In the genomic region with DNA sequence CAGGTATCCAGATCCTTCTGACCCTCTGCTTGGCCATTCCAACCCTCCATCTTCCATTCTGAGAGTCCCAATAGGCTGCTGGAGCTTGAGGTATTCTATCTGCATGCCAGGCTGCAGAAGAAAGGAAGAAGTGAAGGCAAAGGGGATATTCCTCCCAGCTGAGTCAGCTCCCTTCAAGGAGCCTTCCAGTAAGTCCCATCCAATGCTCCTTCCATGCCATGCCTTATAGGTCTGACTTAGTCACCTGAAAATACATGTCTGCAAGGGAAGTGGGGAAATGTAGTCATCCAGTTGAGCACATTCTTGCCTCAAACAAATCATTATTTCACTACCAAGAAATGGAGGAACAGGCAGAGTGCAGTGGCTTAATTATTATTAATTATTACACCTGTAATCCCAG, we compare ENCODE assay signal across 35 cellular contexts.
"Had no signal": no experiment of that assay in that cellular context is flagged by ENCODE, and none has a peak within 500 bp of the region (broad histone marks: within the 10 kb centered on the region; RNA-seq: fewer than 3 reads in every experiment).

No MANE protein-coding gene starts in this region.

- H3K27me3 Mint-ChIP-seq: activated B cell treated with CpG ODN at 0.5 μM for 24 hours; activated CD4-positive, alpha-beta memory T cell treated with anti-CD3 and anti-CD28 coated beads, Interleukin-2, amount 10 ng/mL, durations not matched to agents 7 days and 5 days; activated CD4-positive, alpha-beta T cell treated with anti-CD3 and anti-CD28 coated beads, Interleukin-2, amount 10 ng/mL, durations not matched to agents 7 days and 5 days; activated naive CD8-positive, alpha-beta T cell treated with anti-CD3 and anti-CD28 coated beads for 36 hours; activated naive CD8-positive, alpha-beta T cell treated with anti-CD3 and anti-CD28 coated beads, Interleukin-2, amount 50 U/mL, for 24 hours; activated T-cell treated with anti-CD3 and anti-CD28 coated beads, Interleukin-2, amount 50 U/mL, for 24 hours; activated T-helper 17 cell treated with anti-CD3 and anti-CD28 coated beads, Interleukin-2, amount 50 U/mL, for 72 hours; T-cell had no signal

- H3K27ac ChIP-seq: adrenal gland, body of pancreas, cardiac muscle cell, colonic mucosa, WERI-Rb-1 had no signal

- H3K36me3 Mint-ChIP-seq: activated naive CD8-positive, alpha-beta T cell treated with anti-CD3 and anti-CD28 coated beads for 36 hours; T-cell had no signal

- H3K4me1 ChIP-seq: adrenal gland, body of pancreas, colonic mucosa had no signal

- ATAC-seq: activated CD4-positive, CD25-positive, alpha-beta regulatory T cell treated with anti-CD3 and anti-CD28 coated beads, Interleukin-2, amount 50 U/mL, for 24 hours; activated naive CD8-positive, alpha-beta T cell treated with anti-CD3 and anti-CD28 coated beads, Interleukin-2, amount 50 U/mL, for 24 hours; activated T-cell treated with anti-CD3 and anti-CD28 coated beads, Interleukin-2, amount 50 U/mL, for 72 hours; activated T-helper 17 cell treated with anti-CD3 and anti-CD28 coated beads, Interleukin-2, amount 50 U/mL, for 72 hours; body of pancreas; esophagus mucosa; T-cell had no signal

- H3K36me3 ChIP-seq: adrenal gland, cardiac muscle cell, colonic mucosa, WERI-Rb-1 had no signal

- H3K27me3 ChIP-seq: adrenal gland, body of pancreas, cardiac muscle cell, colonic mucosa had no signal

- H3K27ac Mint-ChIP-seq: activated B cell treated with CpG ODN at 0.5 μM for 24 hours; activated CD4-positive, alpha-beta memory T cell treated with anti-CD3 and anti-CD28 coated beads, Interleukin-2, amount 10 ng/mL, durations not matched to agents 7 days and 5 days; activated CD4-positive, alpha-beta T cell treated with anti-CD3 and anti-CD28 coated beads, Interleukin-2, amount 10 ng/mL, durations not matched to agents 7 days and 5 days; activated naive CD8-positive, alpha-beta T cell treated with anti-CD3 and anti-CD28 coated beads for 36 hours; activated naive CD8-positive, alpha-beta T cell treated with anti-CD3 and anti-CD28 coated beads, Interleukin-2, amount 50 U/mL, for 24 hours; activated T-cell treated with anti-CD3 and anti-CD28 coated beads, Interleukin-2, amount 50 U/mL, for 24 hours; activated T-cell treated with anti-CD3 and anti-CD28 coated beads, Interleukin-2, amount 50 U/mL, for 72 hours; activated T-helper 17 cell treated with anti-CD3 and anti-CD28 coated beads, Interleukin-2, amount 50 U/mL, for 72 hours; endodermal cell; T-cell; T-helper 1 cell treated with Interleukin-12 subunit alpha and Interleukin-12 subunit beta and Interleukin-4 antibody, amounts not matched to agents 30 μg/mL and 1 μg/mL, for 36 hours had no signal

- H3K4me3 Mint-ChIP-seq: activated B cell treated with CpG ODN at 0.5 μM for 24 hours; activated CD4-positive, alpha-beta memory T cell treated with anti-CD3 and anti-CD28 coated beads, Interleukin-2, amount 10 ng/mL, durations not matched to agents 7 days and 5 days; activated CD4-positive, alpha-beta T cell treated with anti-CD3 and anti-CD28 coated beads, Interleukin-2, amount 10 ng/mL, durations not matched to agents 7 days and 5 days; activated naive CD8-positive, alpha-beta T cell treated with anti-CD3 and anti-CD28 coated beads for 36 hours; activated naive CD8-positive, alpha-beta T cell treated with anti-CD3 and anti-CD28 coated beads, Interleukin-2, amount 50 U/mL, for 24 hours; activated T-cell treated with anti-CD3 and anti-CD28 coated beads, Interleukin-2, amount 50 U/mL, for 24 hours; activated T-cell treated with anti-CD3 and anti-CD28 coated beads, Interleukin-2, amount 50 U/mL, for 72 hours; activated T-helper 17 cell treated with anti-CD3 and anti-CD28 coated beads, Interleukin-2, amount 50 U/mL, for 72 hours; endodermal cell; T-cell; T-helper 1 cell treated with Interleukin-12 subunit alpha and Interleukin-12 subunit beta and Interleukin-4 antibody, amounts not matched to agents 30 μg/mL and 1 μg/mL, for 36 hours had no signal

- DNase-seq: activated B cell treated with CpG ODN at 0.5 μM for 24 hours; activated CD4-positive, alpha-beta memory T cell treated with anti-CD3 and anti-CD28 coated beads, Interleukin-2, amount 10 ng/mL, durations not matched to agents 7 days and 5 days; activated CD4-positive, alpha-beta T cell treated with anti-CD3 and anti-CD28 coated beads, Interleukin-2, amount 10 ng/mL, durations not matched to agents 7 days and 5 days; activated CD4-positive, alpha-beta T cell treated with anti-CD3 and anti-CD28 coated beads, Interleukin-2, amount 50 U/mL, for 4 hours; activated CD8-positive, alpha-beta memory T cell treated with anti-CD3 and anti-CD28 coated beads, Interleukin-2, amount 50 U/mL, for 48 hours; activated effector memory CD4-positive, alpha-beta T cell treated with Interleukin-2 at 50 U/mL for 16 hours; activated gamma-delta T cell treated with Interleukin-2 at 50 U/mL for 16 hours; activated naive CD4-positive, alpha-beta T cell treated with anti-CD3 and anti-CD28 coated beads, Interleukin-2, amount 50 U/mL, for 16 hours; activated naive CD4-positive, alpha-beta T cell treated with Interleukin-2 at 50 U/mL for 16 hours; activated naive CD8-positive, alpha-beta T cell treated with anti-CD3 and anti-CD28 coated beads for 36 hours; activated naive CD8-positive, alpha-beta T cell treated with anti-CD3 and anti-CD28 coated beads, Interleukin-2, amount 50 U/mL, for 24 hours; activated T-cell treated with anti-CD3 and anti-CD28 coated beads for 4 hours; activated T-cell treated with anti-CD3 and anti-CD28 coated beads, Interleukin-2, amount 50 U/mL, for 24 hours; activated T-cell treated with anti-CD3 and anti-CD28 coated beads, Interleukin-2, amount 50 U/mL, for 72 hours; adrenal gland; amygdala; aorta; body of pancreas; central memory CD4-positive, alpha-beta T cell; cerebellar nuclear complex; colonic mucosa; effector memory CD4-positive, alpha-beta T cell; endodermal cell; foreskin fibroblast; head of caudate nucleus; SW 1271; T-cell; T1000; WERI-Rb-1 had no signal

- FAIRE-seq: frontal cortex had no signal

- H3K4me1 Mint-ChIP-seq: activated B cell treated with CpG ODN at 0.5 μM for 24 hours; activated CD4-positive, alpha-beta memory T cell treated with anti-CD3 and anti-CD28 coated beads, Interleukin-2, amount 10 ng/mL, durations not matched to agents 7 days and 5 days; activated CD4-positive, alpha-beta T cell treated with anti-CD3 and anti-CD28 coated beads, Interleukin-2, amount 10 ng/mL, durations not matched to agents 7 days and 5 days; activated naive CD8-positive, alpha-beta T cell treated with anti-CD3 and anti-CD28 coated beads for 36 hours; activated naive CD8-positive, alpha-beta T cell treated with anti-CD3 and anti-CD28 coated beads, Interleukin-2, amount 50 U/mL, for 24 hours; activated T-helper 17 cell treated with anti-CD3 and anti-CD28 coated beads, Interleukin-2, amount 50 U/mL, for 72 hours; endodermal cell; T-cell had no signal

- H3K9me3 ChIP-seq: adrenal gland, body of pancreas, colonic mucosa had no signal

- H3K4me3 ChIP-seq: adrenal gland, body of pancreas, cardiac muscle cell, colonic mucosa had no signal
